9 cellular contexts compared by ENCODE assay signal in genomic region chr12:56725723-56726102, GRCh38. TPM values are rescaled to one million over a fixed set of nuclear protein-coding genes. Genes with fewer than 3 reads are reported as not detected.
A peak's percentile ranks its signal among the peaks of the same experiment; 100 is the strongest.
DNase-seq lines count a peak whose midpoint lies in the region; ATAC-seq, FAIRE-seq and TF ChIP-seq lines count a peak whose summit lies in the region.
"Had no signal": no experiment of that assay in that cellular context is flagged by ENCODE, and none has a peak within 500 bp of the region (broad histone marks: within the 10 kb centered on the region; RNA-seq: fewer than 3 reads in every experiment).

No MANE protein-coding gene starts in this region.

- peaks cover 66% of the 10 kb centered on the region for H3K36me3 Mint-ChIP-seq in activated CD8-positive, alpha-beta T cell treated with anti-CD3 and anti-CD28 coated beads, Interleukin-2, amount 10 ng/mL, durations not matched to agents 7 days and 5 days (ENCODE audit: low read depth)
- H3K36me3 Mint-ChIP-seq in stimulated activated naive B cell treated with anti-CD40 and anti-IgM and Interleukin-4, amounts not matched to agents 10 μg/mL and 1 μg/mL and 100 μg/mL, for 72 hours, result peaks cover 33 to 53% of the 10 kb centered on the region in 2 donors

- no peak for TF ChIP-seq CTCF in HL-60 (IDR thresholded peaks at IDR 0.05; ENCODE audit: insufficient read depth, low read length)

- CTCF ChIA-PET in activated CD8-positive, alpha-beta T cell treated with anti-CD3 and anti-CD28 coated beads, Interleukin-2, amount 10 ng/mL, durations not matched to agents 7 days and 5 days (lab: Charles Lee), result interaction anchor here (0.7 to 1.9 kb wide), 9 partner anchors 24 to 386 kb away, joined by 3 to 9 read pairs (median 4); partner anchors contain the start of gene STAT6

- H3K4me3 ChIP-seq in HL-60 (replicated peaks; ENCODE audit: insufficient read depth, low read length) (peak overlapping the region; percentile 75), iPS-11a (ENCODE audit: low read depth, low read length) (peak overlapping the region; percentile 100)

- no peaks in the 10 kb centered on the region for H3K27me3 ChIP-seq in HL-60 (ENCODE audit: insufficient read depth, poor library complexity, severe bottlenecking)

- H3K4me3 Mint-ChIP-seq in activated CD8-positive, alpha-beta T cell treated with anti-CD3 and anti-CD28 coated beads, Interleukin-2, amount 10 ng/mL, durations not matched to agents 7 days and 5 days, result peak overlapping the region; percentile 98
- H3K4me3 Mint-ChIP-seq in stimulated activated naive B cell treated with anti-CD40 and anti-IgM and Interleukin-4, amounts not matched to agents 10 μg/mL and 1 μg/mL and 100 μg/mL, for 72 hours, result peak overlapping the region; percentile 96

- no peak for DNase-seq in HL-60 (ENCODE audit: low read depth in 1 of 2, low spot score in 1 of 2)
- no peak for DNase-seq in activated CD8-positive, alpha-beta T cell treated with anti-CD3 and anti-CD28 coated beads, Interleukin-2, amount 10 ng/mL, durations not matched to agents 7 days and 5 days
- DNase-seq in stimulated activated naive B cell treated with anti-CD40 and anti-IgM and Interleukin-4, amounts not matched to agents 10 μg/mL and 1 μg/mL and 100 μg/mL, for 72 hours, result no peak
- no peak for DNase-seq in dedifferentiated amniotic fluid mesenchymal stem cell (ENCODE audit: extremely low spot score)
- DNase-seq in HTR-8/SVneo (ENCODE audit: insufficient read length, low spot score), result no peak
- no peak for DNase-seq in NCI-H526 (lab: John Stamatoyannopoulos, UW)

- H3K4me1 Mint-ChIP-seq in activated CD8-positive, alpha-beta T cell treated with anti-CD3 and anti-CD28 coated beads, Interleukin-2, amount 10 ng/mL, durations not matched to agents 7 days and 5 days (ENCODE audit: low read depth), result peaks cover 44% of the 10 kb centered on the region
- H3K4me1 Mint-ChIP-seq in stimulated activated naive B cell treated with anti-CD40 and anti-IgM and Interleukin-4, amounts not matched to agents 10 μg/mL and 1 μg/mL and 100 μg/mL, for 72 hours, result peaks cover 17 to 42% of the 10 kb centered on the region in 2 donors

- no peaks in the 10 kb centered on the region for H3K27me3 Mint-ChIP-seq in activated CD8-positive, alpha-beta T cell treated with anti-CD3 and anti-CD28 coated beads, Interleukin-2, amount 10 ng/mL, durations not matched to agents 7 days and 5 days (ENCODE audit: low read depth)
- H3K27me3 Mint-ChIP-seq in stimulated activated naive B cell treated with anti-CD40 and anti-IgM and Interleukin-4, amounts not matched to agents 10 μg/mL and 1 μg/mL and 100 μg/mL, for 72 hours, result no peaks in the 10 kb centered on the region

- FAIRE-seq in HTR-8/SVneo (lab: Jason Lieb, UNC), result no peak

- no peak for ATAC-seq in activated CD8-positive, alpha-beta T cell treated with anti-CD3 and anti-CD28 coated beads, Interleukin-2, amount 10 ng/mL, durations not matched to agents 7 days and 5 days
- no peak for ATAC-seq in stimulated activated naive B cell treated with anti-CD40 and anti-IgM and Interleukin-4, amounts not matched to agents 10 μg/mL and 1 μg/mL and 100 μg/mL, for 72 hours (replicated peaks)
- ATAC-seq in HG03439 (IDR thresholded peaks at IDR 0.05; ENCODE audit: unreplicated experiment), result no peak

- H3K27ac Mint-ChIP-seq in activated CD8-positive, alpha-beta T cell treated with anti-CD3 and anti-CD28 coated beads, Interleukin-2, amount 10 ng/mL, durations not matched to agents 7 days and 5 days, result peak overlapping the region; percentile 97
- H3K27ac Mint-ChIP-seq in stimulated activated naive B cell treated with anti-CD40 and anti-IgM and Interleukin-4, amounts not matched to agents 10 μg/mL and 1 μg/mL and 100 μg/mL, for 72 hours, result peak overlapping the region; percentile 99

- peak overlapping the region; percentile 94 for H3K27ac ChIP-seq in HL-60 (replicated peaks)

- H3K9me3 Mint-ChIP-seq in activated CD8-positive, alpha-beta T cell treated with anti-CD3 and anti-CD28 coated beads, Interleukin-2, amount 10 ng/mL, durations not matched to agents 7 days and 5 days (ENCODE audit: insufficient read depth), result no peaks in the 10 kb centered on the region
- H3K9me3 Mint-ChIP-seq in stimulated activated naive B cell treated with anti-CD40 and anti-IgM and Interleukin-4, amounts not matched to agents 10 μg/mL and 1 μg/mL and 100 μg/mL, for 72 hours, result no peaks in the 10 kb centered on the region

- POLR2A ChIA-PET in activated CD8-positive, alpha-beta T cell treated with anti-CD3 and anti-CD28 coated beads, Interleukin-2, amount 10 ng/mL, durations not matched to agents 7 days and 5 days (lab: Charles Lee), result interaction anchor here (0.6 to 6.9 kb wide), 31 partner anchors 9 to 801 kb away, joined by 3 to 119 read pairs (median 5); partner anchors contain the start of genes ATP5F1B, LRP1, NEMP1 and PRIM1

RNA-seq across cellular contexts. Expression of gene NACA, which starts 0.6 kb away (rescaled TPM):
- 100 to 1,000 TPM; 793 to 820 TPM for total RNA-seq in activated CD8-positive, alpha-beta T cell treated with anti-CD3 and anti-CD28 coated beads, Interleukin-2, amount 10 ng/mL, durations not matched to agents 7 days and 5 days

RNA-seq across cellular contexts. Expression of gene PRIM1, which starts 26.4 kb away (rescaled TPM):
- 10 to 100 TPM; 56.8 to 60.4 TPM for total RNA-seq in activated CD8-positive, alpha-beta T cell treated with anti-CD3 and anti-CD28 coated beads, Interleukin-2, amount 10 ng/mL, durations not matched to agents 7 days and 5 days

RNA-seq across cellular contexts. Expression of gene HSD17B6, which starts 37.4 kb away (rescaled TPM):
- total RNA-seq in activated CD8-positive, alpha-beta T cell treated with anti-CD3 and anti-CD28 coated beads, Interleukin-2, amount 10 ng/mL, durations not matched to agents 7 days and 5 days, result 1 to 10 TPM; 2.1 to 4.0 TPM
- total RNA-seq: glomerular endothelial cell had no signal

RNA-seq across cellular contexts. Expression of gene PTGES3, which starts 37.6 kb away (rescaled TPM):
- 100 to 1,000 TPM; 273 to 290 TPM for total RNA-seq in activated CD8-positive, alpha-beta T cell treated with anti-CD3 and anti-CD28 coated beads, Interleukin-2, amount 10 ng/mL, durations not matched to agents 7 days and 5 days
